ENCODE assay signal across 7 cellular contexts in genomic region chr13:110711778-110712070, GRCh38. TPM values are rescaled to one million over a fixed set of nuclear protein-coding genes. Genes with fewer than 3 reads are reported as not detected.
DNase-seq lines count a peak whose midpoint lies in the region; ATAC-seq, FAIRE-seq and TF ChIP-seq lines count a peak whose summit lies in the region.

No MANE protein-coding gene starts in this region.

- ATAC-seq in natural killer cell treated with Interleukin-12 subunit alpha and Interleukin-12 subunit beta and Interleukin-15 and Interleukin-18, amount 100 ng/mL, for 72 hours, result no peak
- ATAC-seq in GM21381 (IDR thresholded peaks at IDR 0.05; ENCODE audit: unreplicated experiment), result no peak

- no peak for TF ChIP-seq POLR2A in GM12891 (IDR thresholded peaks at IDR 0.05; ENCODE audit: low read depth, low read length)

- DNase-seq in GM12891 (ENCODE audit: insufficient read length, low spot score) (no peak), NT2/D1 (ENCODE audit: low read depth, low spot score) (no peak), cerebellum (ENCODE audit: low spot score) (no peak), islet precursor cell (no peak)
- no peak for DNase-seq in effector memory CD4-positive, alpha-beta T cell
- DNase-seq in natural killer cell treated with Interleukin-12 subunit alpha and Interleukin-12 subunit beta and Interleukin-15 and Interleukin-18, amount 100 ng/mL, for 72 hours (ENCODE audit: low spot score), result no peak

- H3K36me3 Mint-ChIP-seq in natural killer cell treated with Interleukin-12 subunit alpha and Interleukin-12 subunit beta and Interleukin-15 and Interleukin-18, amount 100 ng/mL, for 72 hours, result no peaks in the 10 kb centered on the region

- peak overlapping the region; percentile 96 for H3K4me3 ChIP-seq in NT2/D1 (ENCODE audit: insufficient read length, low read depth)
- peak overlapping the region; percentile 100 for H3K4me3 ChIP-seq in effector memory CD4-positive, alpha-beta T cell (ENCODE audit: insufficient read depth, low read depth, low read length, poor library complexity, severe bottlenecking)

- peaks cover 20 to 23% of the 10 kb centered on the region in 2 donors for H3K4me1 Mint-ChIP-seq in natural killer cell treated with Interleukin-12 subunit alpha and Interleukin-12 subunit beta and Interleukin-15 and Interleukin-18, amount 100 ng/mL, for 72 hours (ENCODE audit: low read depth in 2 of 2)

- peak overlapping the region; percentile 94 for H3K9ac ChIP-seq in NT2/D1 (ENCODE audit: insufficient read length, low read depth)

- no peaks in the 10 kb centered on the region for H3K9me3 Mint-ChIP-seq in natural killer cell treated with Interleukin-12 subunit alpha and Interleukin-12 subunit beta and Interleukin-15 and Interleukin-18, amount 100 ng/mL, for 72 hours

- H3K27ac ChIP-seq in effector memory CD4-positive, alpha-beta T cell (ENCODE audit: insufficient read depth, low read length, poor library complexity, severe bottlenecking), result peak overlapping the region; percentile 99

- no peaks in the 10 kb centered on the region for H3K27me3 Mint-ChIP-seq in natural killer cell treated with Interleukin-12 subunit alpha and Interleukin-12 subunit beta and Interleukin-15 and Interleukin-18, amount 100 ng/mL, for 72 hours

- peak; percentile 56 for FAIRE-seq in GM12891 (lab: Jason Lieb, UNC)

- no peaks in the 10 kb centered on the region for H3K36me3 ChIP-seq in NT2/D1 (ENCODE audit: insufficient read depth, insufficient read length, low read length)
- no peaks in the 10 kb centered on the region for H3K36me3 ChIP-seq in effector memory CD4-positive, alpha-beta T cell (ENCODE audit: control insufficient read depth, insufficient read depth, low read length)

- H3K4me1 ChIP-seq in NT2/D1 (ENCODE audit: insufficient read depth, insufficient read length), result peaks cover 3% of the 10 kb centered on the region
- peaks cover 9% of the 10 kb centered on the region for H3K4me1 ChIP-seq in effector memory CD4-positive, alpha-beta T cell (ENCODE audit: control insufficient read depth, insufficient read depth, low read length, poor library complexity, severe bottlenecking)

- no peaks in the 10 kb centered on the region for H3K27me3 ChIP-seq in NT2/D1 (ENCODE audit: insufficient read depth, insufficient read length)
- H3K27me3 ChIP-seq in effector memory CD4-positive, alpha-beta T cell (replicated peaks; ENCODE audit: control insufficient read depth, insufficient read depth, low read length, poor library complexity, severe bottlenecking), result no peaks in the 10 kb centered on the region

- H3K27ac Mint-ChIP-seq in natural killer cell treated with Interleukin-12 subunit alpha and Interleukin-12 subunit beta and Interleukin-15 and Interleukin-18, amount 100 ng/mL, for 72 hours, result peak overlapping the region; percentile 90 to 96

- H3K9me3 ChIP-seq in NT2/D1 (ENCODE audit: insufficient read depth, low read length), result no peaks in the 10 kb centered on the region
- H3K9me3 ChIP-seq in effector memory CD4-positive, alpha-beta T cell (ENCODE audit: control insufficient read depth, low read length), result no peaks in the 10 kb centered on the region

- peak overlapping the region; percentile 98 for H3K4me3 Mint-ChIP-seq in natural killer cell treated with Interleukin-12 subunit alpha and Interleukin-12 subunit beta and Interleukin-15 and Interleukin-18, amount 100 ng/mL, for 72 hours

TF ChIP-seq in GM12891, 5 proteins besides CTCF, POLR2A, EP300 and RAD21:
- TF ChIP-seq SPI1 (IDR thresholded peaks at IDR 0.05; ENCODE audit: low read depth, low read length) (no peak), PAX5 (IDR thresholded peaks at IDR 0.05; ENCODE audit: insufficient read depth, low read length, severe bottlenecking) (no peak), TAF1 (IDR thresholded peaks at IDR 0.05; ENCODE audit: low read depth, low read length) (no peak), POLR2AphosphoS5 (IDR thresholded peaks at IDR 0.05; ENCODE audit: low read depth, low read length) (no peak), POU2F2 (IDR thresholded peaks at IDR 0.05; ENCODE audit: low read depth, low read length) (no peak)

RNA-seq across cellular contexts. Expression of gene ING1, which starts 1.8 kb away (rescaled TPM):
- polyA plus RNA-seq in GM12891 (2012; ENCODE audit: low read depth, missing spikeins), result 19.1 TPM
- 10 to 100 TPM; 11.1 to 15.7 TPM for total RNA-seq in natural killer cell treated with Interleukin-12 subunit alpha and Interleukin-12 subunit beta and Interleukin-15 and Interleukin-18, amount 100 ng/mL, for 72 hours
- total RNA-seq in cerebellum, result 14.1 TPM

RNA-seq across cellular contexts. Expression of gene CARS2, which starts 5.8 kb away (rescaled TPM):
- polyA plus RNA-seq in GM12891 (2012; ENCODE audit: low read depth, missing spikeins), result 67.0 TPM
- 100 to 1,000 TPM in 1 of 2 donors, 10 to 100 TPM in 1; 58.1 to 112 TPM for total RNA-seq in natural killer cell treated with Interleukin-12 subunit alpha and Interleukin-12 subunit beta and Interleukin-15 and Interleukin-18, amount 100 ng/mL, for 72 hours
- total RNA-seq in cerebellum, result 49.3 TPM
